Comparison of ENCODE assay signal across 8 cellular contexts in genomic region chr6:36985384-36985962, GRCh38. TPM values are rescaled to one million over a fixed set of nuclear protein-coding genes. Genes with fewer than 3 reads are reported as not detected.
A peak's percentile ranks its signal among the peaks of the same experiment; 100 is the strongest.
DNase-seq lines count a peak whose midpoint lies in the region; TF ChIP-seq lines count a peak whose summit lies in the region.

No MANE protein-coding gene starts in this region.

- H3K27me3 ChIP-seq in SJCRH30 (no peaks in the 10 kb centered on the region), iPS-18a (ENCODE audit: control insufficient read depth, insufficient read depth, low read length) (no peaks in the 10 kb centered on the region), tibial artery (no peaks in the 10 kb centered on the region)

- no peaks in the 10 kb centered on the region for H3K9me3 Mint-ChIP-seq in activated CD4-positive, alpha-beta memory T cell treated with anti-CD3 and anti-CD28 coated beads for 36 hours

- POLR2A ChIA-PET in activated CD4-positive, alpha-beta memory T cell treated with anti-CD3 and anti-CD28 coated beads for 36 hours (lab: Charles Lee), result interaction anchor here (0.6 to 2.6 kb wide), 13 partner anchors 8 to 272 kb away, joined by 3 to 21 read pairs (median 3); partner anchors contain the start of genes C6orf89, PIM1, PPIL1 and TBC1D22B

- peaks cover 22% of the 10 kb centered on the region for H3K4me1 Mint-ChIP-seq in activated CD4-positive, alpha-beta memory T cell treated with anti-CD3 and anti-CD28 coated beads for 36 hours (ENCODE audit: low read depth)

- no peaks in the 10 kb centered on the region for H3K27me3 Mint-ChIP-seq in activated CD4-positive, alpha-beta memory T cell treated with anti-CD3 and anti-CD28 coated beads for 36 hours

- H3K27ac Mint-ChIP-seq in activated CD4-positive, alpha-beta memory T cell treated with anti-CD3 and anti-CD28 coated beads for 36 hours, result no peak overlapping the region

- peak; percentile 15 for DNase-seq in activated T-cell treated with anti-CD3 and anti-CD28 coated beads for 48 hours (ENCODE audit: low read depth)
- DNase-seq in activated T-cell treated with anti-CD3 and anti-CD28 coated beads for 4 hours, result no peak
- peak in 1 of 2 experiments; percentile 27 for DNase-seq in SJCRH30
- no peak for DNase-seq in tibial artery
- DNase-seq in activated CD4-positive, alpha-beta memory T cell treated with anti-CD3 and anti-CD28 coated beads for 36 hours, result no peak
- DNase-seq in stimulated activated naive CD4-positive, alpha-beta T cell treated with Interleukin-2 at 50 U/mL for 16 hours (lab: John Stamatoyannopoulos, UW), result no peak
- no peak for DNase-seq in globus pallidus (ENCODE audit: low spot score)

- CTCF ChIA-PET in activated CD4-positive, alpha-beta memory T cell treated with anti-CD3 and anti-CD28 coated beads for 36 hours (lab: Charles Lee), result interaction anchor here (0.7 to 3.7 kb wide), 16 partner anchors 8 to 225 kb away, joined by 3 to 28 read pairs (median 3); partner anchors contain the start of genes C6orf89 and PPIL1

- H3K9ac ChIP-seq in iPS-18a (ENCODE audit: low read length), result peak overlapping the region; percentile 93

- H3K9me3 ChIP-seq in SJCRH30 (replicated peaks), result no peaks in the 10 kb centered on the region
- H3K9me3 ChIP-seq in iPS-18a (ENCODE audit: control insufficient read depth, low read depth, low read length), result no peaks in the 10 kb centered on the region
- no peaks in the 10 kb centered on the region for H3K9me3 ChIP-seq in tibial artery

- H3K4me3 ChIP-seq in SJCRH30 (peak overlapping the region; percentile 100), iPS-18a (ENCODE audit: low read length) (peak overlapping the region; percentile 92), tibial artery (peak overlapping the region; percentile 93 to 100)

- TF ChIP-seq CTCF in tibial artery (IDR thresholded peaks at IDR 0.05), result no peak

- H3K4me1 ChIP-seq in SJCRH30 (peaks cover 5% of the 10 kb centered on the region; the same call in 1 of the 2 replicates), iPS-18a (ENCODE audit: control insufficient read depth, low read depth, low read length) (peaks cover 15% of the 10 kb centered on the region), tibial artery (peaks cover 0 to 58% (median 46%) of the 10 kb centered on the region in 4 donors)

- H3K4me3 Mint-ChIP-seq in activated CD4-positive, alpha-beta memory T cell treated with anti-CD3 and anti-CD28 coated beads for 36 hours, result no peak overlapping the region

- peak overlapping the region; percentile 91 for H3K27ac ChIP-seq in SJCRH30
- no peak overlapping the region for H3K27ac ChIP-seq in iPS-18a (ENCODE audit: low read length)
- peak overlapping the region; percentile 90 to 99 for H3K27ac ChIP-seq in tibial artery

- intact Hi-C loops in tibial artery (cut with DNase I; ENCODE audit: low total_unique reads), result no loop called here
- intact Hi-C loops in activated CD4-positive, alpha-beta memory T cell treated with anti-CD3 and anti-CD28 coated beads for 36 hours (cut with micrococcal nuclease), result loop anchor here (10.0 kb wide), 1 partner anchor 391 kb away; the partner anchor contains the start of gene SRSF3

- H3K36me3 Mint-ChIP-seq in activated CD4-positive, alpha-beta memory T cell treated with anti-CD3 and anti-CD28 coated beads for 36 hours, result peaks cover 8% of the 10 kb centered on the region

- H3K36me3 ChIP-seq in SJCRH30 (no peaks in the 10 kb centered on the region), iPS-18a (ENCODE audit: control insufficient read depth, low read depth, low read length) (no peaks in the 10 kb centered on the region), tibial artery (peaks cover 0 to 10% (median 4%) of the 10 kb centered on the region in 3 donors)

RNA-seq across cellular contexts. Expression of gene MTCH1, which starts 0.5 kb away (rescaled TPM):
- 169 and 173 TPM in 2 replicates for total RNA-seq in SJCRH30 (2014; rRNA removed; shearing (Covaris generic))
- 100 to 1,000 TPM; 109 to 114 TPM for total RNA-seq in activated CD4-positive, alpha-beta memory T cell treated with anti-CD3 and anti-CD28 coated beads for 36 hours

RNA-seq across cellular contexts. Expression of gene FGD2, which starts 20.0 kb away (rescaled TPM):
- total RNA-seq in SJCRH30 (2014; rRNA removed; shearing (Covaris generic)), result not detected in 2 replicates
- total RNA-seq in activated CD4-positive, alpha-beta memory T cell treated with anti-CD3 and anti-CD28 coated beads for 36 hours, result under 1 TPM; 0.48 to 0.52 TPM

RNA-seq across cellular contexts. Expression of gene PI16, which starts 30.9 kb away (rescaled TPM):
- total RNA-seq in SJCRH30 (2014; rRNA removed; shearing (Covaris generic)), result not detected in 2 replicates
- total RNA-seq in activated CD4-positive, alpha-beta memory T cell treated with anti-CD3 and anti-CD28 coated beads for 36 hours, result 1 to 10 TPM; 1.0 to 1.1 TPM
